ENCODE assay signal across 2 cellular contexts in genomic region chr6:37988131-37988530, GRCh38.
TF ChIP-seq lines count a peak whose summit lies in the region.

No MANE protein-coding gene starts in this region.

TF ChIP-seq in IMR-90, 13 proteins besides CTCF, POLR2A, EP300 and RAD21:
- TF ChIP-seq ELK1 (IDR thresholded peaks at IDR 0.05; ENCODE audit: borderline replicate concordance, low read depth, low read length) = no peak
- peak; percentile 68 for TF ChIP-seq CEBPB (IDR thresholded peaks at IDR 0.05; ENCODE audit: low read depth, low read length)
TF ChIP-seq in IMR-90: peak in this region for 1.

TF ChIP-seq in endothelial cell of umbilical vein, 7 proteins besides CTCF, POLR2A, EP300 and RAD21 (continued from another document):
- TF ChIP-seq POLR2AphosphoS5 (IDR thresholded peaks at IDR 0.05; ENCODE audit: insufficient read depth, low read depth, low read length) (no peak), MAX (IDR thresholded peaks at IDR 0.05; ENCODE audit: insufficient read depth, insufficient read length) (no peak), GATA2 (IDR thresholded peaks at IDR 0.05; ENCODE audit: insufficient read depth, insufficient read length, low read depth, low read length) (no peak), MYC (IDR thresholded peaks at IDR 0.05; ENCODE audit: low read depth, low read length) (no peak), EZH2 (IDR thresholded peaks at IDR 0.05; ENCODE audit: borderline replicate concordance, low read depth, low read length, severe bottlenecking) (no peak), FOS (IDR thresholded peaks at IDR 0.05; ENCODE audit: borderline replicate concordance, insufficient read depth, low read length) (no peak)
